In genomic region chr16:1823821-1824220, GRCh38 we compare ENCODE assay signal across 9 cellular contexts. TPM values are rescaled to one million over a fixed set of nuclear protein-coding genes. Genes with fewer than 3 reads are reported as not detected.
DNase-seq lines count a peak whose midpoint lies in the region; ATAC-seq and TF ChIP-seq lines count a peak whose summit lies in the region.
"Had no signal": no experiment of that assay in that cellular context is flagged by ENCODE, and none has a peak within 500 bp of the region (broad histone marks: within the 10 kb centered on the region; RNA-seq: fewer than 3 reads in every experiment).

No MANE protein-coding gene starts in this region.

- H3K4me3 ChIP-seq in LNCaP clone FGC (ENCODE audit: low read depth, low read length) (no peak overlapping the region), astrocyte of the spinal cord (ENCODE audit: low read depth, low read length) (no peak overlapping the region)

- ATAC-seq in HG03097 (IDR thresholded peaks at IDR 0.05; ENCODE audit: low FRiP score, unreplicated experiment), result no peak

- TF ChIP-seq CTCF in LNCaP clone FGC (IDR thresholded peaks at IDR 0.05; ENCODE audit: control insufficient read depth, extremely low read depth, insufficient read depth) (0 out of 2 replicates have a peak, but pooled peaks have one; percentile 4), astrocyte of the spinal cord (IDR thresholded peaks at IDR 0.05; ENCODE audit: low read depth, low read length) (peak; percentile 33)

- in situ Hi-C loops in astrocyte of the spinal cord (cut with HindIII; ENCODE audit: low sequenced_read_pairs), result no loop called here

- peak; percentile 71 for DNase-seq in DMS 273 (lab: John Stamatoyannopoulos, UW; ENCODE audit: unreplicated experiment)
- DNase-seq in DMS 273 treated with DMSO at 0.1 percent for 48 hours (lab: John Stamatoyannopoulos, UW), result no peak
- no peak for DNase-seq in LNCaP clone FGC (ENCODE audit: low read depth)
- peak; percentile 39 for DNase-seq in astrocyte of the spinal cord (ENCODE audit: low read depth, low spot score)
- peak; percentile 59 for DNase-seq in myocyte (ENCODE audit: low read depth)
- DNase-seq in NCI-H1436 (lab: John Stamatoyannopoulos, UW), result no peak
- DNase-seq in medulla oblongata (ENCODE audit: extremely low spot score), result no peak
- DNase-seq: activated B cell treated with CpG ODN at 0.5 μM for 24 hours had no signal

RNA-seq across cellular contexts. Expression of gene HAGH, which starts 2.8 kb away (rescaled TPM):
- total RNA-seq in myocyte, result 178 and 182 TPM in 2 replicates
- 141 TPM for polyA plus RNA-seq in myocyte (2012)

RNA-seq across cellular contexts. Expression of gene FAHD1, which starts 3.2 kb away (rescaled TPM):
- 48.6 and 53.2 TPM in 2 replicates for total RNA-seq in myocyte
- polyA plus RNA-seq in myocyte (2012), result 35.7 TPM

RNA-seq across cellular contexts. Expression of gene IGFALS, which starts 30.3 kb away (rescaled TPM):
- not detected in 2 replicates for total RNA-seq in myocyte
- polyA plus RNA-seq in myocyte (2012), result 0.08 TPM
- total RNA-seq: activated B cell treated with CpG ODN at 0.5 μM for 24 hours had no signal

RNA-seq across cellular contexts. Expression of gene NUBP2, which starts 41.1 kb away (rescaled TPM):
- 114 and 157 TPM in 2 replicates for total RNA-seq in myocyte
- 52.1 TPM for polyA plus RNA-seq in myocyte (2012)

RNA-seq across cellular contexts. Expression of gene SPSB3, which starts 41.5 kb away (rescaled TPM):
- 27.0 and 39.6 TPM in 2 replicates for total RNA-seq in myocyte
- polyA plus RNA-seq in myocyte (2012), result 31.1 TPM

Comparison
In these comparisons a context has a peak if more than half of its experiments do, and no peak if none do; other contexts are left out.
1. DNase-seq: peak in DMS 273 (single experiment), astrocyte of the spinal cord (single experiment) and myocyte (single experiment); none in DMS 273 treated with DMSO at 0.1 percent for 48 hours (single experiment), LNCaP clone FGC (single experiment), NCI-H1436 (single experiment) and medulla oblongata (single experiment).